Comparison of ENCODE assay signal across 15 cellular contexts in the genomic region with DNA sequence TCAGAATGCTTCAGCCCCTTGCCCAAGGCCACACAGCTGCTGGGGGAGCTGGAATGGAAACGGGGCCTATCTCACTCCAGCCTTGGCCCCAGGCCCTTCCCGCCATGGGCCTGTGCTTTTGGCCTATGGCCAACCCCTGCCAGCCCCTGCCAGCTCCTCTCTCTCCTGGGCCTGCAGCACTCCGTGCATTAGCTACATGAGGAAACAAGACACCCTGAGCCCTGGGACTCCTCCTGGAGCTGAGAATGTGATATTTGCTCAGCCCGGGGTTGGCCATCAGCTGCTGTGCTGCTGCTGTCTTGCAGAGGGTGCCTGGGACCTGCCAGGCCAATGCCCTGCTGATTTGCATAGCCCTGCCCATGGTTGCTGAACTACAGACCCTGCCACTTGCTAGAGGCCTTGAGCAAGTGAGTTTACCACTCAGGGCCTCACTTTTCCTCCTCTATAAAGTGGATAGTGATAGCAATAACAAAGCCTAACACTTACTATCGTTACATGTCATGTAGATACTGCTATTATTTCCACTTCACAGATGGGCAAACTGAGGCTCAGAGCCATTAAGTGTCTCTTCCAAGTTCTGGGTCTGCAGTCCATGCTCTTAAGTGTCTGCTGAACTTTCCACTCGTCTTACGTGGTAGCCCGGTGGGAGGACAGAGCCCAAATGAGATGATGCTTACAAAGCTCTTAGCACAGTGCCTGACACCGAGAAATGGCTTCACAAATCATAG.
A peak's percentile ranks its signal among the peaks of the same experiment; 100 is the strongest.
DNase-seq lines count a peak whose midpoint lies in the region; ATAC-seq, FAIRE-seq and TF ChIP-seq lines count a peak whose summit lies in the region.
"Had no signal": no experiment of that assay in that cellular context is flagged by ENCODE, and none has a peak within 500 bp of the region (broad histone marks: within the 10 kb centered on the region; RNA-seq: fewer than 3 reads in every experiment).

No MANE protein-coding gene starts in this region.

- H3K36me3 Mint-ChIP-seq in activated CD4-positive, alpha-beta memory T cell treated with anti-CD3 and anti-CD28 coated beads, Interleukin-2, amount 10 ng/mL, durations not matched to agents 7 days and 5 days (ENCODE audit: low read depth) = peaks cover 46% of the 10 kb centered on the region
- H3K36me3 Mint-ChIP-seq: memory B cell had no signal

- no peak for TF ChIP-seq POLR2A in HepG2 (IDR thresholded peaks at IDR 0.05; ENCODE audit: insufficient read depth in 1 of 2, low read depth in 2 of 2, low read length in 2 of 2)

- WGBS in HepG2 (ENCODE audit: low lambda C conversion rate) = 79% methylated on average over 9 of the region's 9 CpGs

- BruUV-seq in HepG2 (replicated peaks; lab: Mats Ljungman, UMichigan) = no TSS peak

- no peaks in the 10 kb centered on the region for H3K9me2 ChIP-seq in Karpas-422 (replicated peaks; ENCODE audit: insufficient read depth, low read length)

- peaks cover 35% of the 10 kb centered on the region for H3K4me1 ChIP-seq in HepG2 (ENCODE audit: insufficient read depth, low read length)
- H3K4me1 ChIP-seq in Karpas-422 (ENCODE audit: low read length) = no peaks in the 10 kb centered on the region

- H3K9ac ChIP-seq in HepG2 (ENCODE audit: insufficient read depth, low read depth, low read length) (no peak overlapping the region), Karpas-422 (ENCODE audit: low read length) (no peak overlapping the region)

- TF ChIP-seq CTCF in C4-2B (conservative IDR thresholded peaks at IDR 0.05) (no peak), HepG2 (CRISPR knock-in tag; IDR thresholded peaks at IDR 0.05) (no peak)

- H3K79me2 ChIP-seq in HepG2 (ENCODE audit: insufficient read depth, low read length) = no peaks in the 10 kb centered on the region
- H3K79me2 ChIP-seq in Karpas-422 (ENCODE audit: low read length) = no peaks in the 10 kb centered on the region

- peaks cover 3% of the 10 kb centered on the region for H3K27me3 Mint-ChIP-seq in activated CD4-positive, alpha-beta memory T cell treated with anti-CD3 and anti-CD28 coated beads, Interleukin-2, amount 10 ng/mL, durations not matched to agents 7 days and 5 days

- TF ChIP-seq EP300 in HepG2 (IDR thresholded peaks at IDR 0.05; ENCODE audit: low read depth in 2 of 2, low read length in 2 of 2) = no peak
- TF ChIP-seq EP300 in HepG2 (CRISPR knock-in tag; IDR thresholded peaks at IDR 0.05; ENCODE audit: borderline replicate concordance) = no peak

- DNase-seq in NCI-H1105 treated with DMSO at 0.1 percent for 48 hours (lab: John Stamatoyannopoulos, UW) = peak; percentile 44
- peak; percentile 59 for DNase-seq in SHP77 treated with DMSO at 0.1 percent for 48 hours (lab: John Stamatoyannopoulos, UW)
- peak; percentile 8 for DNase-seq in HepG2 (ENCODE audit: low spot score)
- DNase-seq in activated CD4-positive, alpha-beta memory T cell treated with anti-CD3 and anti-CD28 coated beads, Interleukin-2, amount 10 ng/mL, durations not matched to agents 7 days and 5 days = no peak
- no peak for DNase-seq in activated naive CD4-positive, alpha-beta T cell (lab: John Stamatoyannopoulos, UW)
- DNase-seq in HPDE6-E6E7 (ENCODE audit: extremely low spot score) = no peak
- no peak for DNase-seq in Karpas-422
- DNase-seq: activated CD4-positive, alpha-beta T cell treated with anti-CD3 and anti-CD28 coated beads, Interleukin-2, amount 50 U/mL, for 48 hours; IMR-90; ovary had no signal

- no peak overlapping the region for H3K4me2 ChIP-seq in HepG2 (ENCODE audit: low read depth, low read length)
- H3K4me2 ChIP-seq in Karpas-422 (ENCODE audit: low read depth, low read length, poor library complexity, severe bottlenecking) = no peak overlapping the region

- H3K9me3 ChIP-seq in HepG2 (ENCODE audit: low read length) (peaks cover 6% of the 10 kb centered on the region; the same call in 1 of the 2 replicates), Karpas-422 (ENCODE audit: low read length) (peaks cover 5% of the 10 kb centered on the region; the same call in 1 of the 2 replicates)
- H3K9me3 ChIP-seq: ovary had no signal

- no peak overlapping the region for H3K27ac Mint-ChIP-seq in activated CD4-positive, alpha-beta memory T cell treated with anti-CD3 and anti-CD28 coated beads, Interleukin-2, amount 10 ng/mL, durations not matched to agents 7 days and 5 days
- H3K27ac Mint-ChIP-seq: activated T-helper 2 cell treated with anti-CD3 and anti-CD28 coated beads, Interferon-gamma antibody, Interleukin-2, Interleukin-4, amounts not matched to agents 10 μg/mL and 5 μg/mL and 100 μg/mL, durations not matched to agents 14 hours and 24 hours and 36 hours; memory B cell had no signal

- TF ChIP-seq RAD21 in HepG2 (CRISPR knock-in tag; IDR thresholded peaks at IDR 0.05) = no peak

- H3K36me3 ChIP-seq in HepG2 (replicated peaks in 1 of 2; ENCODE audit: control insufficient read depth in 1 of 2, insufficient read depth in 2 of 2, low read length in 2 of 2) (peaks cover 12 to 23% of the 10 kb centered on the region in 2 experiments), Karpas-422 (ENCODE audit: insufficient read depth, low read length) (no peaks in the 10 kb centered on the region)
- H3K36me3 ChIP-seq: ovary had no signal

- POLR2A ChIA-PET in HepG2 (lab: Yijun Ruan, JAX) = interaction anchor here (1.1 kb wide), 1 partner anchor 60 kb away, joined by 4 read pairs; no protein-coding TSS in a partner anchor
- POLR2A ChIA-PET in activated CD4-positive, alpha-beta memory T cell treated with anti-CD3 and anti-CD28 coated beads, Interleukin-2, amount 10 ng/mL, durations not matched to agents 7 days and 5 days (lab: Charles Lee) = no interaction called here

- peak; percentile 64 for ATAC-seq in HepG2
- ATAC-seq: Panc1 had no signal

- H2AFZ ChIP-seq in HepG2 (ENCODE audit: low read length) = no peak overlapping the region
- H2AFZ ChIP-seq in Karpas-422 (ENCODE audit: low read length) = no peak overlapping the region

- H3K4me3 ChIP-seq in HepG2 (replicated peaks in 1 of 3; ENCODE audit: insufficient read depth in 1 of 3, low read depth in 2 of 3, low read length in 3 of 3) (no peak overlapping the region), Karpas-422 (ENCODE audit: low read length) (no peak overlapping the region)
- H3K4me3 ChIP-seq: ovary had no signal

- in situ Hi-C loops in HepG2 (cut with HindIII; ENCODE audit: extremely low pct_ligation_motif_present, low pct_unique_long_range_greater_than_20kb) = loop anchor here (10.0 kb wide), 1 partner anchor 107 kb away; a partner anchor contains a TSS

- H4K20me1 ChIP-seq in HepG2 (ENCODE audit: insufficient read depth, low read length) = no peaks in the 10 kb centered on the region; the same call in 1 of the 2 replicates
- no peaks in the 10 kb centered on the region for H4K20me1 ChIP-seq in Karpas-422 (ENCODE audit: insufficient read depth, low read depth, low read length)

- H3K9me3 Mint-ChIP-seq in activated CD4-positive, alpha-beta memory T cell treated with anti-CD3 and anti-CD28 coated beads, Interleukin-2, amount 10 ng/mL, durations not matched to agents 7 days and 5 days = peaks cover 14% of the 10 kb centered on the region

- CTCF ChIA-PET in HepG2 (lab: Yijun Ruan, JAX; ENCODE audit: low intra/inter-chr PET ratio, low total read pairs) = no interaction called here
- CTCF ChIA-PET in activated CD4-positive, alpha-beta memory T cell treated with anti-CD3 and anti-CD28 coated beads, Interleukin-2, amount 10 ng/mL, durations not matched to agents 7 days and 5 days (lab: Charles Lee) = interaction anchor here (0.6 to 8.0 kb wide), 2 partner anchors 93 to 99 kb away, joined by 3 to 95 read pairs; a partner anchor contains a TSS

- intact Hi-C loops in HepG2 (cut with micrococcal nuclease; ENCODE audit: unreplicated experiment) = loop anchor here (1.0 kb wide), 1 partner anchor 100 kb away; a partner anchor contains a TSS

- peaks cover 42% of the 10 kb centered on the region for H3K4me1 Mint-ChIP-seq in activated CD4-positive, alpha-beta memory T cell treated with anti-CD3 and anti-CD28 coated beads, Interleukin-2, amount 10 ng/mL, durations not matched to agents 7 days and 5 days

- FAIRE-seq in HepG2 (lab: Jason Lieb, UNC) = no peak
- FAIRE-seq: astrocyte had no signal

- H3K27ac ChIP-seq in C4-2B (peak overlapping the region; percentile 26), HepG2 (ENCODE audit: extremely low read length, insufficient read depth, low read length) (peak overlapping the region; percentile 19), Karpas-422 (ENCODE audit: low read length) (no peak overlapping the region)
- H3K27ac ChIP-seq: ovary had no signal

- no peak overlapping the region for H3K4me3 Mint-ChIP-seq in activated CD4-positive, alpha-beta memory T cell treated with anti-CD3 and anti-CD28 coated beads, Interleukin-2, amount 10 ng/mL, durations not matched to agents 7 days and 5 days
- H3K4me3 Mint-ChIP-seq: memory B cell had no signal

- no peaks in the 10 kb centered on the region for H3K27me3 ChIP-seq in HepG2 (ENCODE audit: control insufficient read depth in 1 of 2, insufficient read depth in 2 of 2, low read length in 2 of 2)
- H3K27me3 ChIP-seq in Karpas-422 (ENCODE audit: low read length) = no peaks in the 10 kb centered on the region
- H3K27me3 ChIP-seq: ovary had no signal

TF ChIP-seq in HepG2, 621 proteins besides CTCF, POLR2A, EP300 and RAD21 (continues in another document):
- TF ChIP-seq RORA (CRISPR knock-in tag; IDR thresholded peaks at IDR 0.05) (no peak), BRCA1 (CRISPR knock-in tag; IDR thresholded peaks at IDR 0.05) (no peak), HNRNPL (IDR thresholded peaks at IDR 0.05; ENCODE audit: low read depth, low read length) (0 out of 2 replicates have a peak, but pooled peaks have one; percentile 52), ZMAT3 (CRISPR knock-in tag; conservative IDR thresholded peaks at IDR 0.05) (no peak), ZNF552 (CRISPR knock-in tag; IDR thresholded peaks at IDR 0.05; ENCODE audit: borderline replicate concordance) (no peak), ZFAT (CRISPR knock-in tag; conservative IDR thresholded peaks at IDR 0.05) (no peak), AGO1 (IDR thresholded peaks at IDR 0.05; ENCODE audit: low read depth, low read length, poor library complexity, severe bottlenecking) (no peak), MAFK (conservative IDR thresholded peaks at IDR 0.05 in 1 of 2, IDR thresholded peaks at IDR 0.05 in 1 of 2; ENCODE audit: low read length in 2 of 2) (no peak), ZNF501 (CRISPR knock-in tag; IDR thresholded peaks at IDR 0.05) (no peak)
- TF ChIP-seq, protein P1, sequence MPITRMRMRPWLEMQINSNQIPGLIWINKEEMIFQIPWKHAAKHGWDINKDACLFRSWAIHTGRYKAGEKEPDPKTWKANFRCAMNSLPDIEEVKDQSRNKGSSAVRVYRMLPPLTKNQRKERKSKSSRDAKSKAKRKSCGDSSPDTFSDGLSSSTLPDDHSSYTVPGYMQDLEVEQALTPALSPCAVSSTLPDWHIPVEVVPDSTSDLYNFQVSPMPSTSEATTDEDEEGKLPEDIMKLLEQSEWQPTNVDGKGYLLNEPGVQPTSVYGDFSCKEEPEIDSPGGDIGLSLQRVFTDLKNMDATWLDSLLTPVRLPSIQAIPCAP (CRISPR knock-in tag; IDR thresholded peaks at IDR 0.05; ENCODE audit: low read depth) = no peak

Comparison
In these comparisons a context has a peak if more than half of its experiments do, and no peak if none do; other contexts are left out.
1. DNase-seq: peak in NCI-H1105 treated with DMSO at 0.1 percent for 48 hours (single experiment), SHP77 treated with DMSO at 0.1 percent for 48 hours (single experiment) and HepG2 (single experiment); none in activated CD4-positive, alpha-beta memory T cell treated with anti-CD3 and anti-CD28 coated beads, Interleukin-2, amount 10 ng/mL, durations not matched to agents 7 days and 5 days (single experiment), activated naive CD4-positive, alpha-beta T cell (0 of 4), HPDE6-E6E7 (single experiment) and Karpas-422 (single experiment).